8 cellular contexts compared by ENCODE assay signal in genomic region chr2:187581125-187581896, GRCh38. TPM values are rescaled to one million over a fixed set of nuclear protein-coding genes. Genes with fewer than 3 reads are reported as not detected.
DNase-seq lines count a peak whose midpoint lies in the region; ATAC-seq and TF ChIP-seq lines count a peak whose summit lies in the region.

No MANE protein-coding gene starts in this region.

- no peaks in the 10 kb centered on the region for H3K36me3 Mint-ChIP-seq in progenitor cell of endocrine pancreas (ENCODE audit: insufficient read depth)

- H3K9me3 Mint-ChIP-seq in progenitor cell of endocrine pancreas (ENCODE audit: low read depth), result peaks cover 4% of the 10 kb centered on the region

- H3K9ac ChIP-seq in SK-N-MC (ENCODE audit: insufficient read length), result no peak overlapping the region

- H3K27me3 Mint-ChIP-seq in progenitor cell of endocrine pancreas, result no peaks in the 10 kb centered on the region

- ATAC-seq in GM19351 (IDR thresholded peaks at IDR 0.05; ENCODE audit: unreplicated experiment) (peak; percentile 60), HG02588 (IDR thresholded peaks at IDR 0.05; ENCODE audit: unreplicated experiment) (no peak)

- H3K36me3 ChIP-seq in SK-N-MC (ENCODE audit: insufficient read depth, low read length), result no peaks in the 10 kb centered on the region

- H3K27ac ChIP-seq in SK-N-MC, result peak overlapping the region; percentile 11; the same call in 1 of the 2 replicates

- peak; percentile 89 for DNase-seq in DMS53 (lab: John Stamatoyannopoulos, UW)
- no peak for DNase-seq in SK-N-MC (ENCODE audit: low read depth, low spot score)
- peak; percentile 81 for DNase-seq in fibroblast of peridontal ligament (ENCODE audit: extremely low read depth)
- DNase-seq in progenitor cell of endocrine pancreas (ENCODE audit: low spot score, unreplicated experiment), result peak; percentile 22
- no peak for DNase-seq in hepatic stellate cell (ENCODE audit: low spot score)

- H3K4me3 Mint-ChIP-seq in progenitor cell of endocrine pancreas (ENCODE audit: low read depth), result no peak overlapping the region

- peak overlapping the region; percentile 62 for H3K4me3 ChIP-seq in SK-N-MC

- TF ChIP-seq EP300 in Ishikawa (IDR thresholded peaks at IDR 0.05; ENCODE audit: borderline replicate concordance), result no peak

- TF ChIP-seq RAD21 in Ishikawa (IDR thresholded peaks at IDR 0.05; ENCODE audit: low read depth), result peak; percentile 57

- peaks cover 22% of the 10 kb centered on the region for H3K4me1 Mint-ChIP-seq in progenitor cell of endocrine pancreas (ENCODE audit: low read depth)

- TF ChIP-seq CTCF in progenitor cell of endocrine pancreas (IDR thresholded peaks at IDR 0.05; ENCODE audit: unreplicated experiment), result peak; percentile 75

- 0 out of 2 replicates have a peak, but pooled peaks cover 3% of the 10 kb centered on the region for H3K9me3 ChIP-seq in SK-N-MC (ENCODE audit: low read depth, low read length)

- H3K27ac Mint-ChIP-seq in progenitor cell of endocrine pancreas, result no peak overlapping the region

TF ChIP-seq in Ishikawa, 13 proteins besides CTCF, POLR2A, EP300 and RAD21:
- TF ChIP-seq YY1 (IDR thresholded peaks at IDR 0.05; ENCODE audit: low read depth) (no peak), ZBTB7A (IDR thresholded peaks at IDR 0.05; ENCODE audit: low read depth) (no peak), CREB1 (IDR thresholded peaks at IDR 0.05; ENCODE audit: low read depth) (no peak), CEBPB (IDR thresholded peaks at IDR 0.05) (no peak), EGR1 (IDR thresholded peaks at IDR 0.05) (no peak), USF1 (IDR thresholded peaks at IDR 0.05) (no peak), TAF1 (IDR thresholded peaks at IDR 0.05; ENCODE audit: low read depth) (no peak), MAX (IDR thresholded peaks at IDR 0.05) (no peak), NFIC (IDR thresholded peaks at IDR 0.05) (no peak), TEAD4 (IDR thresholded peaks at IDR 0.05) (no peak), REST (IDR thresholded peaks at IDR 0.05; ENCODE audit: low read depth) (no peak), TCF12 (IDR thresholded peaks at IDR 0.05; ENCODE audit: low read depth) (no peak), FOXM1 (IDR thresholded peaks at IDR 0.05; ENCODE audit: borderline replicate concordance, low read depth) (no peak)

RNA-seq across cellular contexts. Expression of gene TFPI, which starts 27.1 kb away (rescaled TPM):
- total RNA-seq in progenitor cell of endocrine pancreas, result 17.5 and 23.5 TPM in 2 replicates

Comparison
In these comparisons a context has a peak if more than half of its experiments do, and no peak if none do; other contexts are left out.
1. DNase-seq: peak in DMS53 (single experiment), fibroblast of peridontal ligament (single experiment) and progenitor cell of endocrine pancreas (single experiment); none in SK-N-MC (single experiment) and hepatic stellate cell (single experiment).